ENCODE assay signal across 9 cellular contexts in the genomic region with DNA sequence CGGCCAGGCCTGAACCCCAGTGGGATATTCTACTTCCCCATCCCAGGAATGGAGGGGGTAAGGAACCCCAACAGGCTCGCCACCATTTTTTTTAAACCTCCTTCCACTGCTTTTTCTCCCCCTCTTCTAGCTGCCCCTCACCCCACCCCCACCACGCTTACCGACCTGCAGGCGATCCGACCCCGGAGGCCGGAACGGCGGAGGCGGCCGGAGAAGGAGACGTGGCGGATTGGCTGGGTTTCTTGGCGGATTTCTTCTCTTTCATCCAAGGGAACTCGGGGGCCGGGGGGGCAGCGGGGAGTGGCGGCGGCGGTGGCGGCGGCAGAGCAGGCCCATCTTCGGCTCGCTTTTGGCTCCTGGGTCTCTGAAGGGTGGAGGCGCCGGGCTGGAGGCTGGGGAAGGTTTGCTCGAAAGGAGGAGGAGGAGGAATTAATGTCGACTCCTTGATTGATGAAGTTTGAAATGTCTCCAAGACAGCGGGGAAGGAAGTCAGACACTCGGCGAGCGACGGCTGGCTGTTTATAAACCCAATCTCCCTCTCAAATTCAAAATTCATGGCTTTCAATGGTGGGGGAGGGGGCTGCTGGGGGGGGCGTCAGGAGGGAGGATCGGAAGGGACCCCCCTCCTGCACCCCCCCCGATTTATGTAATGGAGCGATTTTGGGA. TPM values are rescaled to one million over a fixed set of nuclear protein-coding genes. Genes with fewer than 3 reads are reported as not detected.
DNase-seq lines count a peak whose midpoint lies in the region; ATAC-seq and TF ChIP-seq lines count a peak whose summit lies in the region.
"Had no signal": no experiment of that assay in that cellular context is flagged by ENCODE, and none has a peak within 500 bp of the region (broad histone marks: within the 10 kb centered on the region; RNA-seq: fewer than 3 reads in every experiment).

No MANE protein-coding gene starts in this region.

- H3K4me3 ChIP-seq in WI38 (ENCODE audit: low read depth, low read length), result peak overlapping the region; percentile 96
- peak overlapping the region; percentile 82 for H3K4me3 ChIP-seq in endodermal cell (ENCODE audit: low read length)

- H3K9ac ChIP-seq in endodermal cell (ENCODE audit: extremely low read depth, low read length, poor library complexity, severe bottlenecking), result no peak overlapping the region
- H3K9ac ChIP-seq: BLaER1 treated with 17β-estradiol and CSF1 and Interleukin-3, amounts not matched to agents 10 nM and 100 nM had no signal

- peak overlapping the region; percentile 46 for H3K4me3 Mint-ChIP-seq in endodermal cell
- H3K4me3 Mint-ChIP-seq in type B pancreatic cell, result peak overlapping the region; percentile 98

- DNase-seq in NCI-H82 (lab: John Stamatoyannopoulos, UW) (peak; percentile 17), NCI-H82 treated with DMSO at 0.1 percent for 48 hours (lab: John Stamatoyannopoulos, UW; ENCODE audit: unreplicated experiment) (no peak), endodermal cell (peak; percentile 90), myocyte (ENCODE audit: low read depth) (peak; percentile 82), type B pancreatic cell (ENCODE audit: extremely low spot score, unreplicated experiment) (peak; percentile 88)

- no peak overlapping the region for H3K27ac Mint-ChIP-seq in endodermal cell
- peak overlapping the region; percentile 95 for H3K27ac Mint-ChIP-seq in type B pancreatic cell

- no peak for TF ChIP-seq CTCF in WI38 (IDR thresholded peaks at IDR 0.05; ENCODE audit: low read depth, low read length)
- no peak for TF ChIP-seq CTCF in endodermal cell (conservative IDR thresholded peaks at IDR 0.05)
- no peak for TF ChIP-seq CTCF in type B pancreatic cell (conservative IDR thresholded peaks at IDR 0.05)

- H3K36me3 Mint-ChIP-seq in endodermal cell (ENCODE audit: low read depth) (no peaks in the 10 kb centered on the region), type B pancreatic cell (peaks cover 18% of the 10 kb centered on the region)

- H3K27me3 Mint-ChIP-seq in endodermal cell (ENCODE audit: insufficient read depth), result peaks cover 97% of the 10 kb centered on the region
- peaks cover 69% of the 10 kb centered on the region for H3K27me3 Mint-ChIP-seq in type B pancreatic cell

- peaks cover 100% of the 10 kb centered on the region for H3K27me3 ChIP-seq in endodermal cell (ENCODE audit: control insufficient read depth, insufficient read depth, low read length, poor library complexity, severe bottlenecking)

- WGBS in endodermal cell (ENCODE audit: insufficient coverage in 1 of 2, insufficient read length in 1 of 2), 2 experiments, result 4% methylated on average over 29 of the region's 38 CpGs; no CpG with 5 or more reads in 1 of the 2 experiments

- H3K9me3 ChIP-seq in endodermal cell (ENCODE audit: control insufficient read depth, low read length), result no peaks in the 10 kb centered on the region

- H3K4me1 Mint-ChIP-seq in endodermal cell (peaks cover 32% of the 10 kb centered on the region), type B pancreatic cell (ENCODE audit: unreplicated experiment) (peaks cover 54% of the 10 kb centered on the region)

- H3K36me3 ChIP-seq in endodermal cell (ENCODE audit: control insufficient read depth, insufficient read depth, low read length), result no peaks in the 10 kb centered on the region
- H3K36me3 ChIP-seq: BLaER1 treated with 17β-estradiol and CSF1 and Interleukin-3, amounts not matched to agents 10 nM and 100 nM had no signal

- ATAC-seq in GM19351 (IDR thresholded peaks at IDR 0.05; ENCODE audit: unreplicated experiment) (no peak), GM21737 (IDR thresholded peaks at IDR 0.05; ENCODE audit: unreplicated experiment) (no peak)

- H3K9me3 Mint-ChIP-seq in endodermal cell (no peaks in the 10 kb centered on the region), type B pancreatic cell (no peaks in the 10 kb centered on the region)

- H3K27ac ChIP-seq in endodermal cell (ENCODE audit: low read depth, low read length), result peak overlapping the region; percentile 95
- H3K27ac ChIP-seq: BLaER1 treated with 17β-estradiol and CSF1 and Interleukin-3, amounts not matched to agents 10 nM and 100 nM had no signal

- H3K4me1 ChIP-seq in endodermal cell (ENCODE audit: control insufficient read depth, insufficient read depth, low read length), result peaks cover 10% of the 10 kb centered on the region

RNA-seq across cellular contexts. Expression of a gene that starts 0.4 kb away (rescaled TPM):
- total RNA-seq in endodermal cell (under 1 TPM in 1 of 2 donors, not detected in 1; 0.22 TPM), myocyte (39.0 and 43.9 TPM in 2 replicates), type B pancreatic cell (ENCODE audit: low replicate concordance) (35.6 and 36.5 TPM in 2 replicates)
- polyA plus RNA-seq in endodermal cell (2013, experiment 1 of 2), result 121 TPM
- 124 TPM for polyA plus RNA-seq in endodermal cell (2013, experiment 2 of 2)
- polyA plus RNA-seq in myocyte (2012), result 33.5 TPM

RNA-seq across cellular contexts. Expression of a gene that starts 13.7 kb away (rescaled TPM):
- total RNA-seq in endodermal cell (not detected), myocyte (not detected in 2 replicates), type B pancreatic cell (ENCODE audit: low replicate concordance) (0.29 and 0.79 TPM in 2 replicates)
- polyA plus RNA-seq in endodermal cell (2013, experiment 1 of 2), result 27.1 TPM
- 28.3 TPM for polyA plus RNA-seq in endodermal cell (2013, experiment 2 of 2)
- not detected for polyA plus RNA-seq in myocyte (2012)

RNA-seq across cellular contexts. Expression of a gene that starts 33.7 kb away (rescaled TPM):
- total RNA-seq in endodermal cell (not detected), myocyte (4.1 and 4.8 TPM in 2 replicates), type B pancreatic cell (ENCODE audit: low replicate concordance) (14.8 and 27.0 TPM in 2 replicates)
- 3.5 TPM for polyA plus RNA-seq in endodermal cell (2013, experiment 1 of 2)
- 3.4 TPM for polyA plus RNA-seq in endodermal cell (2013, experiment 2 of 2)
- polyA plus RNA-seq in myocyte (2012), result 4.0 TPM

RNA-seq across cellular contexts. Expression of a gene that starts 45.6 kb away (rescaled TPM):
- total RNA-seq in endodermal cell, result not detected
- polyA plus RNA-seq in endodermal cell (2013, experiment 1 of 2), result 36.0 TPM
- polyA plus RNA-seq in endodermal cell (2013, experiment 2 of 2), result 33.5 TPM
- total RNA-seq in myocyte, result 8.3 and 8.4 TPM in 2 replicates
- polyA plus RNA-seq in myocyte (2012), result 10.3 TPM
- 46.9 and 93.7 TPM in 2 replicates for total RNA-seq in type B pancreatic cell (ENCODE audit: low replicate concordance)

RNA-seq across cellular contexts. Expression of a gene that starts 49.1 kb away (rescaled TPM):
- total RNA-seq in endodermal cell (not detected), myocyte (0.42 and 0.80 TPM in 2 replicates), type B pancreatic cell (ENCODE audit: low replicate concordance) (10.1 and 20.8 TPM in 2 replicates)
- polyA plus RNA-seq in endodermal cell (2013, experiment 1 of 2), result 5.3 TPM
- 2.5 TPM for polyA plus RNA-seq in endodermal cell (2013, experiment 2 of 2)
- polyA plus RNA-seq in myocyte (2012), result 3.4 TPM

Comparison
In these comparisons a context has a peak if more than half of its experiments do, and no peak if none do; other contexts are left out.
1. RNA of a gene that starts 0.4 kb away (total RNA-seq): 39.0 to 43.9 TPM in myocyte and 35.6 to 36.5 TPM in type B pancreatic cell; 0.22 TPM in endodermal cell; every median in the first group is over 10 times any median in the second.